ENCODE assay signal across 27 cellular contexts in genomic region chr19:41131186-41131585, GRCh38. TPM values are rescaled to one million over a fixed set of nuclear protein-coding genes. Genes with fewer than 3 reads are reported as not detected.
"Had no signal": no experiment of that assay in that cellular context is flagged by ENCODE, and none has a peak within 500 bp of the region (broad histone marks: within the 10 kb centered on the region; RNA-seq: fewer than 3 reads in every experiment).

No MANE protein-coding gene starts in this region.

- DNase-seq: activated CD4-positive, alpha-beta memory T cell treated with anti-CD3 and anti-CD28 coated beads, Interleukin-2, amount 10 ng/mL, durations not matched to agents 7 days and 5 days; activated CD4-positive, alpha-beta T cell treated with anti-CD3 and anti-CD28 coated beads, Interleukin-2, amount 50 U/mL, for 1 hour; activated CD4-positive, CD25-positive, alpha-beta regulatory T cell; activated gamma-delta T cell treated with Interleukin-2 at 50 U/mL for 16 hours; activated naive CD4-positive, alpha-beta T cell treated with anti-CD3 and anti-CD28 coated beads, Interleukin-2, amount 50 U/mL, for 16 hours; activated T-cell treated with anti-CD3 and anti-CD28 coated beads for 4 hours; activated T-cell treated with anti-CD3 and anti-CD28 coated beads, Interleukin-2, amount 50 U/mL, for 48 hours; caudate nucleus; NCI-H1092; NCI-H1417 treated with DMSO at 0.1 percent for 48 hours; NCI-H1694; NCI-H2029 treated with DMSO at 0.1 percent for 48 hours; NCI-H345; NCI-H510A; NCI-H526 treated with DMSO at 0.1 percent for 48 hours; PC-3; SHP77 treated with DMSO at 0.1 percent for 48 hours; T-helper 9 cell had no signal

- H3K4me2 ChIP-seq: KMS-11 had no signal

- H3K27me3 ChIP-seq: breast epithelium had no signal

- ATAC-seq: PC-3 had no signal

- H3K27ac ChIP-seq: breast epithelium, KMS-11 had no signal

- H3K36me3 ChIP-seq: breast epithelium had no signal

- H3K9ac ChIP-seq: KMS-11 had no signal

- H3K9me3 ChIP-seq: breast epithelium had no signal

- H3K9me3 Mint-ChIP-seq: activated CD4-positive, alpha-beta memory T cell treated with anti-CD3 and anti-CD28 coated beads, Interleukin-2, amount 10 ng/mL, durations not matched to agents 7 days and 5 days; activated T-helper 2 cell treated with anti-CD3 and anti-CD28 coated beads, Interferon-gamma antibody, Interleukin-2, Interleukin-4, amounts not matched to agents 10 μg/mL and 5 μg/mL and 100 μg/mL, durations not matched to agents 14 hours and 24 hours and 36 hours; T-helper 1 cell treated with Interleukin-12 subunit alpha and Interleukin-12 subunit beta and Interleukin-4 antibody, amounts not matched to agents 30 μg/mL and 1 μg/mL, for 36 hours had no signal

- H3K4me3 Mint-ChIP-seq: activated CD4-positive, alpha-beta memory T cell treated with anti-CD3 and anti-CD28 coated beads, Interleukin-2, amount 10 ng/mL, durations not matched to agents 7 days and 5 days; T-helper 1 cell treated with Interleukin-12 subunit alpha and Interleukin-12 subunit beta and Interleukin-4 antibody, amounts not matched to agents 30 μg/mL and 1 μg/mL, for 36 hours had no signal

- H3K4me3 ChIP-seq: breast epithelium had no signal

- H3K27ac Mint-ChIP-seq: activated CD4-positive, alpha-beta memory T cell treated with anti-CD3 and anti-CD28 coated beads, Interleukin-2, amount 10 ng/mL, durations not matched to agents 7 days and 5 days; activated T-helper 2 cell treated with anti-CD3 and anti-CD28 coated beads, Interferon-gamma antibody, Interleukin-2, Interleukin-4, amounts not matched to agents 10 μg/mL and 5 μg/mL and 100 μg/mL, durations not matched to agents 14 hours and 24 hours and 36 hours; T-helper 1 cell treated with Interleukin-12 subunit alpha and Interleukin-12 subunit beta and Interleukin-4 antibody, amounts not matched to agents 30 μg/mL and 1 μg/mL, for 36 hours had no signal

- H3K4me1 ChIP-seq: breast epithelium had no signal

RNA-seq across cellular contexts. Expression of gene CYP2F1, which starts 17.0 kb away (rescaled TPM):
- total RNA-seq: activated CD4-positive, alpha-beta memory T cell treated with anti-CD3 and anti-CD28 coated beads, Interleukin-2, amount 10 ng/mL, durations not matched to agents 7 days and 5 days; activated CD8-positive, alpha-beta memory T cell treated with anti-CD3 and anti-CD28 coated beads for 36 hours; activated T-helper 2 cell treated with anti-CD3 and anti-CD28 coated beads, Interferon-gamma antibody, Interleukin-2, Interleukin-4, amounts not matched to agents 10 μg/mL and 5 μg/mL and 100 μg/mL, durations not matched to agents 14 hours and 24 hours and 36 hours; aorta; breast epithelium; cerebellum; MCF 10A; PC-3; SK-MEL-5 had no signal
- polyA plus RNA-seq: aorta had no signal

RNA-seq across cellular contexts. Expression of gene CYP2A13, which starts 42.9 kb away (rescaled TPM):
- total RNA-seq: activated CD4-positive, alpha-beta memory T cell treated with anti-CD3 and anti-CD28 coated beads, Interleukin-2, amount 10 ng/mL, durations not matched to agents 7 days and 5 days; activated CD8-positive, alpha-beta memory T cell treated with anti-CD3 and anti-CD28 coated beads for 36 hours; activated T-helper 2 cell treated with anti-CD3 and anti-CD28 coated beads, Interferon-gamma antibody, Interleukin-2, Interleukin-4, amounts not matched to agents 10 μg/mL and 5 μg/mL and 100 μg/mL, durations not matched to agents 14 hours and 24 hours and 36 hours; aorta; breast epithelium; cerebellum; MCF 10A; PC-3; SK-MEL-5 had no signal
- polyA plus RNA-seq: aorta had no signal
